18 cellular contexts compared by ENCODE assay signal in genomic region chr10:26524161-26524831, GRCh38.
DNase-seq lines count a peak whose midpoint lies in the region; ATAC-seq and TF ChIP-seq lines count a peak whose summit lies in the region.
"Had no signal": no experiment of that assay in that cellular context is flagged by ENCODE, and none has a peak within 500 bp of the region (broad histone marks: within the 10 kb centered on the region; RNA-seq: fewer than 3 reads in every experiment).

No MANE protein-coding gene starts in this region.

- no peak for TF ChIP-seq CTCF in fibroblast of the aortic adventitia (IDR thresholded peaks at IDR 0.05; ENCODE audit: insufficient read depth, low read length)
- TF ChIP-seq CTCF in prostate gland (IDR thresholded peaks at IDR 0.05): no peak

- CTCF ChIA-PET in T-cell (lab: Charles Lee): interaction anchor here in 1 of 2 donors (0.7 to 1.0 kb wide), 2 partner anchors 185 to 699 kb away, joined by 4 read pairs; no protein-coding TSS in a partner anchor

- peaks cover 21 to 32% (median 26%) of the 10 kb centered on the region in 3 donors for H3K4me1 Mint-ChIP-seq in T-cell
- peaks cover 50% of the 10 kb centered on the region for H3K4me1 Mint-ChIP-seq in stimulated activated naive CD8-positive, alpha-beta T cell treated with anti-CD3 and anti-CD28 coated beads, Interleukin-15, amount 100 ng/mL, for 72 hours
- H3K4me1 Mint-ChIP-seq: neural progenitor cell had no signal

- TF ChIP-seq POLR2A in prostate gland (IDR thresholded peaks at IDR 0.05): no peak

- H3K36me3 ChIP-seq in prostate gland: no peaks in the 10 kb centered on the region
- H3K36me3 ChIP-seq: suprapubic skin had no signal

- H3K36me3 Mint-ChIP-seq in activated naive CD4-positive, alpha-beta T cell treated with anti-CD3 and anti-CD28 coated beads, Interleukin-2, amount 50 U/mL, for 72 hours: peaks cover 8 to 24% of the 10 kb centered on the region in 2 donors
- peaks cover 72% of the 10 kb centered on the region for H3K36me3 Mint-ChIP-seq in T-cell
- H3K36me3 Mint-ChIP-seq: neural progenitor cell had no signal

- no peaks in the 10 kb centered on the region for H3K27me3 ChIP-seq in prostate gland (replicated peaks; ENCODE audit: insufficient read depth)
- H3K27me3 ChIP-seq: neural progenitor cell, suprapubic skin had no signal

- DNase-seq in activated naive CD4-positive, alpha-beta T cell treated with anti-CD3 and anti-CD28 coated beads, Interleukin-2, amount 50 U/mL, for 72 hours (ENCODE audit: low spot score in 2 of 2): no peak
- DNase-seq in activated naive CD4-positive, alpha-beta T cell treated with Interleukin-2 at 50 U/mL for 16 hours: no peak
- DNase-seq in T-cell (no peak), fibroblast of the aortic adventitia (ENCODE audit: low read depth) (peak; percentile 45), prostate gland (ENCODE audit: low spot score) (no peak), HuH-7.5 (ENCODE audit: low spot score) (no peak)
- no peak for DNase-seq in stimulated activated naive CD8-positive, alpha-beta T cell treated with anti-CD3 and anti-CD28 coated beads, Interleukin-15, amount 100 ng/mL, for 72 hours
- DNase-seq: activated CD4-positive, CD25-positive, alpha-beta regulatory T cell treated with anti-CD3 and anti-CD28 coated beads, Interleukin-2, amount 50 U/mL, for 72 hours; activated T-cell treated with anti-CD3 and anti-CD28 coated beads for 4 hours; amygdala; cerebellar nuclear complex; DMS 273 treated with DMSO at 0.1 percent for 48 hours; Karpas-422; lower lobe of right lung; right cardiac atrium had no signal

- no peak overlapping the region for H3K27ac ChIP-seq in prostate gland
- H3K27ac ChIP-seq: lower lobe of right lung, neural progenitor cell, suprapubic skin had no signal

- POLR2A ChIA-PET in T-cell (lab: Charles Lee): interaction anchor here in 1 of 2 donors (0.6 kb wide), 1 partner anchor 10 kb away, joined by 3 read pairs; no protein-coding TSS in a partner anchor

- no peak for ATAC-seq in activated naive CD4-positive, alpha-beta T cell treated with anti-CD3 and anti-CD28 coated beads, Interleukin-2, amount 50 U/mL, for 72 hours
- ATAC-seq in T-cell (replicated peaks in 1 of 4) (no peak), GM19455 (IDR thresholded peaks at IDR 0.05; ENCODE audit: unreplicated experiment) (no peak)
- ATAC-seq in stimulated activated naive CD8-positive, alpha-beta T cell treated with anti-CD3 and anti-CD28 coated beads, Interleukin-15, amount 100 ng/mL, for 72 hours: no peak
- ATAC-seq: lower lobe of right lung, right cardiac atrium had no signal

- H3K27ac Mint-ChIP-seq in activated naive CD4-positive, alpha-beta T cell treated with anti-CD3 and anti-CD28 coated beads, Interleukin-2, amount 50 U/mL, for 72 hours: peak overlapping the region; percentile 37 to 45
- peak overlapping the region; percentile 44 to 76 for H3K27ac Mint-ChIP-seq in T-cell
- H3K27ac Mint-ChIP-seq in stimulated activated naive CD8-positive, alpha-beta T cell treated with anti-CD3 and anti-CD28 coated beads, Interleukin-15, amount 100 ng/mL, for 72 hours: peak overlapping the region; percentile 10 to 91
- H3K27ac Mint-ChIP-seq: neural progenitor cell had no signal

- 35% methylated on average over 5 of the region's 5 CpGs for WGBS in prostate gland

- H3K27me3 Mint-ChIP-seq in T-cell: no peaks in the 10 kb centered on the region
- no peaks in the 10 kb centered on the region for H3K27me3 Mint-ChIP-seq in stimulated activated naive CD8-positive, alpha-beta T cell treated with anti-CD3 and anti-CD28 coated beads, Interleukin-15, amount 100 ng/mL, for 72 hours

- no peaks in the 10 kb centered on the region for H3K4me1 ChIP-seq in prostate gland (replicated peaks)
- H3K4me1 ChIP-seq: lower lobe of right lung, suprapubic skin had no signal

- H3K4me3 Mint-ChIP-seq in T-cell: no peak overlapping the region
- H3K4me3 Mint-ChIP-seq in stimulated activated naive CD8-positive, alpha-beta T cell treated with anti-CD3 and anti-CD28 coated beads, Interleukin-15, amount 100 ng/mL, for 72 hours: no peak overlapping the region
- H3K4me3 Mint-ChIP-seq: neural progenitor cell had no signal

- no peak overlapping the region for H3K4me3 ChIP-seq in fibroblast of the aortic adventitia (ENCODE audit: low read depth, low read length)
- no peak overlapping the region for H3K4me3 ChIP-seq in prostate gland
- H3K4me3 ChIP-seq: lower lobe of right lung, neural progenitor cell, suprapubic skin had no signal

- H3K9me3 Mint-ChIP-seq in activated naive CD4-positive, alpha-beta T cell treated with anti-CD3 and anti-CD28 coated beads, Interleukin-2, amount 50 U/mL, for 72 hours: peaks cover 0 to 1% of the 10 kb centered on the region in 2 donors
- H3K9me3 Mint-ChIP-seq in T-cell: peaks cover 0 to 4% (median 2%) of the 10 kb centered on the region in 3 donors
- peaks cover 2% of the 10 kb centered on the region in 2 donors for H3K9me3 Mint-ChIP-seq in stimulated activated naive CD8-positive, alpha-beta T cell treated with anti-CD3 and anti-CD28 coated beads, Interleukin-15, amount 100 ng/mL, for 72 hours
- H3K9me3 Mint-ChIP-seq: neural progenitor cell had no signal

- no peaks in the 10 kb centered on the region for H3K9me3 ChIP-seq in prostate gland
- H3K9me3 ChIP-seq: lower lobe of right lung, suprapubic skin had no signal

- intact Hi-C loops in prostate gland (cut with DNase I): no loop called here
